ENCODE assay signal across 1 cellular context in the genomic region with DNA sequence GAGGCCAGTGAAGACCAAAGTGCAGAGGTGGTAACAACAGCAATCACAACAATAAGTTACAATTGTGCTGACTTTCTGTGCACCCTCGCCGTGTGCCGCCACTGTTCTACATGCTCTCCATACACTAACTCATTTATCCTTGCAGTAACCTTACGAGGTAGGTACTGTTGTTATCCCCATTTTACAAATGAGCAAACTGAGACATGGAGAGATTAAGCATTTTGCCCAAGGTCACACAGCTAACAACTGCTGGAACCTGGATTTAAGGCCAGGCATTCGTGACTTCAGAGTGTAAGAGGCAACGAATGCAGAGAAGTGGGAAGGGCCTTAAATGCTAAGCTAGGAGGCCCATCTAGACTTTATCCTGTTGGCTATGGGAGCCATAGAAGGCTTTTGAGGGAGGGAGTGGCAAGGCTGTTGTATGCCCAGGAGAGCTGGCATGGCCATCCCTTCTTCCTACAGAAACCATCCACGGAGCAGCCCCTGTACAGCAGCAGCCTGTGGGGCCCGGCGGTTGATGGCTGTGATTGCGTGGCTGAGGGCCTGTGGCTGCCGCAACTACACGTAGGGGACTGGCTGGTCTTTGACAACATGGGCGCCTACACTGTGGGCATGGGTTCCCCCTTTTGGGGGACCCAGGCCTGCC.
TF ChIP-seq lines count a peak whose summit lies in the region.

No MANE protein-coding gene starts in this region.

TF ChIP-seq in IMR-90, 13 proteins besides CTCF, POLR2A, EP300 and RAD21:
- TF ChIP-seq CHD1 (IDR thresholded peaks at IDR 0.05; ENCODE audit: low read depth, low read length) (no peak), MXI1 (IDR thresholded peaks at IDR 0.05; ENCODE audit: borderline replicate concordance, low read depth, low read length) (no peak), RFX5 (IDR thresholded peaks at IDR 0.05; ENCODE audit: low read depth, low read length) (no peak), MAZ (IDR thresholded peaks at IDR 0.05; ENCODE audit: borderline replicate concordance, low read depth, low read length) (no peak), BHLHE40 (IDR thresholded peaks at IDR 0.05; ENCODE audit: low read depth, low read length) (no peak), RCOR1 (IDR thresholded peaks at IDR 0.05; ENCODE audit: insufficient replicate concordance, low read length) (no peak)
